In the genomic region with DNA sequence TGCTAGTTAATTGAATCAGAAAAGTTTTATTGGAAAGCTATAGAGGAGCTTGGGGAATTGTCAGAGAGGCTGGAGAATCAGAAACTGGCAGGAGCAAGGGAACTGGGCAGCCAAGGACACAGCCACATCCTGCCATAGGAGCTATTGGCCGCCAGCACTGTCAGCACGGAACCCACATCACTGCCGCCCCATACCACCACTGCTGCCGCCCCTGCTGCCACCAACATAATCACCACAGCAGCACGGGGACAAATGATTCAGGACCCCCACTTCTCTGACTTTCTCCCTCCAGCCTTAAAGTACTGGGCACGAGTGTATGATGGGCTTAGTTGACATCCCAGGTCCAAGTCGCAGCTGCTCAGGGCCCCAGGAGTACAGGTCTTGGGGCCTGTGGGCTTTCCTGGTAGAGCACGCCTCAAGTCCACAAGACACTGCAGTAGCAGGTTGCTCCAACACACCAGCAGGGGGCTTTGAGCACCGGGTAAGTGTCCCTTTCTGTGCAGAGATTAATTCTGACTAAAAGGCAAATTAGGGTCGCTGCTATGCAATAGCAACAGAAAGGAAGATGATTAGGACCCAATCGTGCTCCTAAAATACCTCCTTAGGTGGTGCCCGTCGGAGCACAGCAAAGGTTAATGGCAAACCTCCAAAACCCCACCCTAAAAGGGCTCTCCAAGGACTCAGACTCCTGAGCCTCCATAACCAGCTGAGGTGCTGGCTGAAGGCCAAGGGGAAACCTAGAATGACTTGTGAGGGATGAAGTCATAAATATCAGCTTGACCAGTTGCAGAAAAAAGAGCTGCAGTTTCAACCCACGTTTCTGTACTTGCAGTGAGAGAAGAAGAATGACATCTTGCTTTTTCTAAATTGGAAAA, we compare ENCODE assay signal across 8 cellular contexts.
DNase-seq lines count a peak whose midpoint lies in the region; ATAC-seq lines count a peak whose summit lies in the region.

No MANE protein-coding gene starts in this region.

- no peaks in the 10 kb centered on the region for H3K27me3 Mint-ChIP-seq in activated naive CD8-positive, alpha-beta T cell treated with anti-CD3 and anti-CD28 coated beads, Interleukin-2, amount 50 U/mL, for 24 hours
- H3K27me3 Mint-ChIP-seq in stimulated activated naive CD8-positive, alpha-beta T cell treated with anti-CD3 and anti-CD28 coated beads, Interleukin-15, amount 100 ng/mL, for 72 hours = no peaks in the 10 kb centered on the region

- ATAC-seq in GM19324 (IDR thresholded peaks at IDR 0.05; ENCODE audit: low FRiP score, unreplicated experiment) (peak; percentile 87), HG03103 (IDR thresholded peaks at IDR 0.05; ENCODE audit: low read depth, unreplicated experiment) (peak; percentile 96)
- ATAC-seq in activated naive CD8-positive, alpha-beta T cell treated with anti-CD3 and anti-CD28 coated beads, Interleukin-2, amount 50 U/mL, for 24 hours = peak; percentile 59
- ATAC-seq in stimulated activated naive CD8-positive, alpha-beta T cell treated with anti-CD3 and anti-CD28 coated beads, Interleukin-15, amount 100 ng/mL, for 72 hours = peak; percentile 84

- H3K4me1 Mint-ChIP-seq in activated naive CD8-positive, alpha-beta T cell treated with anti-CD3 and anti-CD28 coated beads, Interleukin-2, amount 50 U/mL, for 24 hours = peaks cover 17% of the 10 kb centered on the region
- peaks cover 38% of the 10 kb centered on the region for H3K4me1 Mint-ChIP-seq in stimulated activated naive CD8-positive, alpha-beta T cell treated with anti-CD3 and anti-CD28 coated beads, Interleukin-15, amount 100 ng/mL, for 72 hours

- H3K9me3 Mint-ChIP-seq in activated naive CD8-positive, alpha-beta T cell treated with anti-CD3 and anti-CD28 coated beads, Interleukin-2, amount 50 U/mL, for 24 hours = no peaks in the 10 kb centered on the region
- H3K9me3 Mint-ChIP-seq in stimulated activated naive CD8-positive, alpha-beta T cell treated with anti-CD3 and anti-CD28 coated beads, Interleukin-15, amount 100 ng/mL, for 72 hours = no peaks in the 10 kb centered on the region

- no peak overlapping the region for H3K4me3 Mint-ChIP-seq in activated naive CD8-positive, alpha-beta T cell treated with anti-CD3 and anti-CD28 coated beads, Interleukin-2, amount 50 U/mL, for 24 hours
- H3K4me3 Mint-ChIP-seq in stimulated activated naive CD8-positive, alpha-beta T cell treated with anti-CD3 and anti-CD28 coated beads, Interleukin-15, amount 100 ng/mL, for 72 hours = no peak overlapping the region

- no peak overlapping the region for H3K27ac Mint-ChIP-seq in activated naive CD8-positive, alpha-beta T cell treated with anti-CD3 and anti-CD28 coated beads, Interleukin-2, amount 50 U/mL, for 24 hours
- no peak overlapping the region for H3K27ac Mint-ChIP-seq in stimulated activated naive CD8-positive, alpha-beta T cell treated with anti-CD3 and anti-CD28 coated beads, Interleukin-15, amount 100 ng/mL, for 72 hours

- peaks cover 12% of the 10 kb centered on the region for H3K36me3 Mint-ChIP-seq in activated naive CD8-positive, alpha-beta T cell treated with anti-CD3 and anti-CD28 coated beads, Interleukin-2, amount 50 U/mL, for 24 hours (ENCODE audit: low read depth)

- peak; percentile 16 for DNase-seq in DMS 273 treated with DMSO at 0.1 percent for 48 hours (lab: John Stamatoyannopoulos, UW)
- peak; percentile 52 for DNase-seq in NCI-H510A treated with DMSO at 0.1 percent for 48 hours (lab: John Stamatoyannopoulos, UW)
- DNase-seq in activated naive CD8-positive, alpha-beta T cell treated with anti-CD3 and anti-CD28 coated beads, Interleukin-2, amount 50 U/mL, for 24 hours = peak; percentile 18
- DNase-seq in iris pigment epithelial cell (ENCODE audit: low read depth) = peak; percentile 86
- DNase-seq in stimulated activated naive CD8-positive, alpha-beta T cell treated with anti-CD3 and anti-CD28 coated beads, Interleukin-15, amount 100 ng/mL, for 72 hours = peak; percentile 10 to 30
- no peak for DNase-seq in OCI-M2 (lab: John Stamatoyannopoulos, UW; ENCODE audit: unreplicated experiment)
